23 cellular contexts compared by ENCODE assay signal in genomic region chr1:230362949-230363348, GRCh38.
DNase-seq lines count a peak whose midpoint lies in the region; ATAC-seq and TF ChIP-seq lines count a peak whose summit lies in the region.
"Had no signal": no experiment of that assay in that cellular context is flagged by ENCODE, and none has a peak within 500 bp of the region (broad histone marks: within the 10 kb centered on the region; RNA-seq: fewer than 3 reads in every experiment).

No MANE protein-coding gene starts in this region.

- TF ChIP-seq CTCF in natural killer cell (IDR thresholded peaks at IDR 0.05) (no peak), neural crest cell (conservative IDR thresholded peaks at IDR 0.05) (no peak), brain microvascular endothelial cell (IDR thresholded peaks at IDR 0.05; ENCODE audit: low read depth, low read length, missing control alignments) (no peak), lower lobe of right lung (IDR thresholded peaks at IDR 0.05) (no peak)

- no peak overlapping the region for H3K4me3 Mint-ChIP-seq in natural killer cell treated with Interleukin-12 subunit alpha and Interleukin-12 subunit beta and Interleukin-15 and Interleukin-18, amount 100 ng/mL, for 72 hours
- H3K4me3 Mint-ChIP-seq in natural killer cell (no peak overlapping the region), neural crest cell (no peak overlapping the region)
- H3K4me3 Mint-ChIP-seq: CD14-positive monocyte; CD4-positive, alpha-beta memory T cell; CD4-positive, CD25-positive, alpha-beta regulatory T cell; CD8-positive, alpha-beta memory T cell had no signal

- intact Hi-C loops in natural killer cell (cut with micrococcal nuclease) (no loop called here), lower lobe of right lung (cut with DNase I) (no loop called here)

- no peaks in the 10 kb centered on the region for H3K9me3 ChIP-seq in lower lobe of right lung
- H3K9me3 ChIP-seq: BE2C had no signal

- H3K36me3 ChIP-seq in brain microvascular endothelial cell (replicated peaks): no peaks in the 10 kb centered on the region
- no peaks in the 10 kb centered on the region for H3K36me3 ChIP-seq in lower lobe of right lung
- H3K36me3 ChIP-seq: BE2C, BLaER1 had no signal

- H3K27ac ChIP-seq in brain microvascular endothelial cell (no peak overlapping the region), lower lobe of right lung (no peak overlapping the region)
- H3K27ac ChIP-seq: BLaER1 had no signal

- in situ Hi-C loops in brain microvascular endothelial cell (cut with HindIII; ENCODE audit: low pct_ligation_motif_present, low sequenced_read_pairs): no loop called here

- no peaks in the 10 kb centered on the region for H3K36me3 Mint-ChIP-seq in natural killer cell treated with Interleukin-12 subunit alpha and Interleukin-12 subunit beta and Interleukin-15 and Interleukin-18, amount 100 ng/mL, for 72 hours
- no peaks in the 10 kb centered on the region for H3K36me3 Mint-ChIP-seq in natural killer cell
- no peaks in the 10 kb centered on the region for H3K36me3 Mint-ChIP-seq in neural crest cell (ENCODE audit: low read depth)
- H3K36me3 Mint-ChIP-seq: CD14-positive monocyte; CD4-positive, alpha-beta memory T cell; CD4-positive, CD25-positive, alpha-beta regulatory T cell; CD8-positive, alpha-beta memory T cell had no signal

- H3K27ac Mint-ChIP-seq in natural killer cell treated with Interleukin-12 subunit alpha and Interleukin-12 subunit beta and Interleukin-15 and Interleukin-18, amount 100 ng/mL, for 72 hours: no peak overlapping the region
- H3K27ac Mint-ChIP-seq in natural killer cell (no peak overlapping the region), neural crest cell (ENCODE audit: unreplicated experiment) (peak overlapping the region; percentile 35)
- H3K27ac Mint-ChIP-seq: CD14-positive monocyte; CD4-positive, alpha-beta memory T cell; CD4-positive, CD25-positive, alpha-beta regulatory T cell had no signal

- H3K4me1 ChIP-seq in lower lobe of right lung: no peaks in the 10 kb centered on the region
- H3K4me1 ChIP-seq: BLaER1 had no signal

- H3K4me3 ChIP-seq in brain microvascular endothelial cell (ENCODE audit: low read depth, low read length): no peak overlapping the region
- H3K4me3 ChIP-seq in lower lobe of right lung: no peak overlapping the region
- H3K4me3 ChIP-seq: BLaER1, GM12878 had no signal

- peak; percentile 23 for DNase-seq in natural killer cell treated with Interleukin-12 subunit alpha and Interleukin-12 subunit beta and Interleukin-15 and Interleukin-18, amount 100 ng/mL, for 72 hours (ENCODE audit: low spot score)
- no peak for DNase-seq in natural killer cell
- DNase-seq in neural crest cell (ENCODE audit: low read depth, low spot score): no peak
- no peak for DNase-seq in brain microvascular endothelial cell
- no peak for DNase-seq in lower lobe of right lung
- DNase-seq: 8988T; ACHN; BE2C; C1 segment of cervical spinal cord; CD4-positive, alpha-beta memory T cell; CD4-positive, CD25-positive, alpha-beta regulatory T cell; CD8-positive, alpha-beta memory T cell; COR-L47; DMS 273 treated with DMSO at 0.1 percent for 48 hours; DMS153; DMS53; DMS79; DND-41; EL; GDM1 had no signal

- H3K9me3 Mint-ChIP-seq in natural killer cell treated with Interleukin-12 subunit alpha and Interleukin-12 subunit beta and Interleukin-15 and Interleukin-18, amount 100 ng/mL, for 72 hours: no peaks in the 10 kb centered on the region
- H3K9me3 Mint-ChIP-seq in natural killer cell (no peaks in the 10 kb centered on the region), neural crest cell (no peaks in the 10 kb centered on the region)
- H3K9me3 Mint-ChIP-seq: CD4-positive, alpha-beta memory T cell; CD4-positive, CD25-positive, alpha-beta regulatory T cell; CD8-positive, alpha-beta memory T cell had no signal

- H3K27me3 ChIP-seq in brain microvascular endothelial cell (replicated peaks): no peaks in the 10 kb centered on the region
- H3K27me3 ChIP-seq in lower lobe of right lung (ENCODE audit: low read depth): no peaks in the 10 kb centered on the region
- H3K27me3 ChIP-seq: BE2C, BLaER1 had no signal

- no peak for ATAC-seq in natural killer cell treated with Interleukin-12 subunit alpha and Interleukin-12 subunit beta and Interleukin-15 and Interleukin-18, amount 100 ng/mL, for 72 hours
- ATAC-seq in natural killer cell (no peak), lower lobe of right lung (no peak)
- ATAC-seq: GM12878 had no signal

- no peaks in the 10 kb centered on the region for H3K4me1 Mint-ChIP-seq in natural killer cell treated with Interleukin-12 subunit alpha and Interleukin-12 subunit beta and Interleukin-15 and Interleukin-18, amount 100 ng/mL, for 72 hours (ENCODE audit: low read depth in 2 of 2)
- no peaks in the 10 kb centered on the region for H3K4me1 Mint-ChIP-seq in natural killer cell
- peaks cover 17% of the 10 kb centered on the region for H3K4me1 Mint-ChIP-seq in neural crest cell
- H3K4me1 Mint-ChIP-seq: CD14-positive monocyte; CD4-positive, alpha-beta memory T cell; CD4-positive, CD25-positive, alpha-beta regulatory T cell; CD8-positive, alpha-beta memory T cell had no signal

- peaks cover 7 to 10% of the 10 kb centered on the region in 2 donors for H3K27me3 Mint-ChIP-seq in natural killer cell treated with Interleukin-12 subunit alpha and Interleukin-12 subunit beta and Interleukin-15 and Interleukin-18, amount 100 ng/mL, for 72 hours
- H3K27me3 Mint-ChIP-seq in natural killer cell (ENCODE audit: low read depth in 2 of 2): no peaks in the 10 kb centered on the region
- H3K27me3 Mint-ChIP-seq in neural crest cell (ENCODE audit: low read depth): no peaks in the 10 kb centered on the region
- H3K27me3 Mint-ChIP-seq: CD4-positive, CD25-positive, alpha-beta regulatory T cell had no signal
